ENCODE assay signal across 25 cellular contexts in genomic region chr1:230773396-230774033, GRCh38. TPM values are rescaled to one million over a fixed set of nuclear protein-coding genes. Genes with fewer than 3 reads are reported as not detected.
A peak's percentile ranks its signal among the peaks of the same experiment; 100 is the strongest.
DNase-seq lines count a peak whose midpoint lies in the region; ATAC-seq, FAIRE-seq and TF ChIP-seq lines count a peak whose summit lies in the region.
"Had no signal": no experiment of that assay in that cellular context is flagged by ENCODE, and none has a peak within 500 bp of the region (broad histone marks: within the 10 kb centered on the region; RNA-seq: fewer than 3 reads in every experiment).

No MANE protein-coding gene starts in this region.

- H3K36me3 Mint-ChIP-seq in chondrocyte (ENCODE audit: low read depth) = no peaks in the 10 kb centered on the region
- H3K36me3 Mint-ChIP-seq: activated naive CD8-positive, alpha-beta T cell; CD14-positive monocyte; immature natural killer cell had no signal

- TF ChIP-seq EP300 in HepG2 (IDR thresholded peaks at IDR 0.05; ENCODE audit: low read depth in 2 of 2, low read length in 2 of 2) (no peak), HepG2 (CRISPR knock-in tag; IDR thresholded peaks at IDR 0.05; ENCODE audit: borderline replicate concordance) (no peak)

- CTCF ChIA-PET in HepG2 (lab: Yijun Ruan, JAX; ENCODE audit: low intra/inter-chr PET ratio, low total read pairs) = interaction anchor here (0.7 to 2.9 kb wide), 4 partner anchors 58 to 206 kb away, joined by 3 to 24 read pairs (median 5); partner anchors contain the start of gene COG2

- POLR2A ChIA-PET in HepG2 (lab: Yijun Ruan, JAX) = interaction anchor here (0.6 to 2.7 kb wide), 6 partner anchors 31 to 134 kb away, joined by 3 to 33 read pairs (median 10); partner anchors contain the start of gene AGT

- WGBS in HepG2 (ENCODE audit: low lambda C conversion rate) = 31% methylated on average over 3 of the region's 11 CpGs

- H3K4me1 Mint-ChIP-seq in chondrocyte (ENCODE audit: low read depth) = peaks cover 12% of the 10 kb centered on the region
- H3K4me1 Mint-ChIP-seq: activated B cell treated with CpG ODN at 0.5 μM for 24 hours, CD14-positive monocyte, immature natural killer cell had no signal

- no peaks in the 10 kb centered on the region for H4K20me1 ChIP-seq in HepG2 (ENCODE audit: insufficient read depth, low read length)

- H3K4me1 ChIP-seq in left ventricle myocardium inferior = peaks cover 29% of the 10 kb centered on the region
- peaks cover 29% of the 10 kb centered on the region for H3K4me1 ChIP-seq in HepG2 (ENCODE audit: insufficient read depth, low read length)

- H3K27me3 ChIP-seq in left ventricle myocardium inferior (ENCODE audit: low read depth) = no peaks in the 10 kb centered on the region
- H3K27me3 ChIP-seq in HepG2 (ENCODE audit: control insufficient read depth in 1 of 2, insufficient read depth in 2 of 2, low read length in 2 of 2) = peaks cover 1 to 11% of the 10 kb centered on the region in 2 experiments; a peak in 3 of 5 replicates
- H3K27me3 ChIP-seq: heart left ventricle, thyroid gland had no signal

- H3K79me2 ChIP-seq in HepG2 (ENCODE audit: insufficient read depth, low read length) = no peaks in the 10 kb centered on the region

- peak overlapping the region; percentile 67 for H3K4me2 ChIP-seq in HepG2 (ENCODE audit: low read depth, low read length)

- no peak overlapping the region for H3K27ac Mint-ChIP-seq in chondrocyte (ENCODE audit: unreplicated experiment)
- H3K27ac Mint-ChIP-seq: activated B cell treated with CpG ODN at 0.5 μM for 24 hours; activated CD8-positive, alpha-beta T cell treated with anti-CD3 and anti-CD28 coated beads for 36 hours; activated naive CD8-positive, alpha-beta T cell; CD14-positive monocyte; dendritic cell treated with granulocyte-macrophage colony-stimulating factor and Interleukin-4, amounts not matched to agents 40 ng/mL and 50 ng/mL, for 4 days; immature natural killer cell; T-helper 1 cell treated with Interleukin-12 subunit alpha and Interleukin-12 subunit beta and Interleukin-4 antibody, amounts not matched to agents 30 μg/mL and 1 μg/mL, for 36 hours had no signal

- H3K4me3 ChIP-seq in left ventricle myocardium inferior (no peak overlapping the region), HepG2 (replicated peaks in 1 of 3; ENCODE audit: insufficient read depth in 1 of 3, low read depth in 2 of 3, low read length in 3 of 3) (no peak overlapping the region)
- H3K4me3 ChIP-seq: lung, thyroid gland had no signal

- no peak overlapping the region for H3K27ac ChIP-seq in left ventricle myocardium inferior (replicated peaks)
- H3K27ac ChIP-seq in HepG2 (ENCODE audit: extremely low read length, insufficient read depth, low read length) = no peak overlapping the region
- H3K27ac ChIP-seq in substantia nigra (ENCODE audit: low read depth, low read length, poor library complexity, severe bottlenecking) = peak overlapping the region; percentile 68
- H3K27ac ChIP-seq: thyroid gland had no signal

- no peak overlapping the region for H2AFZ ChIP-seq in HepG2 (ENCODE audit: low read length)

- ATAC-seq in Right ventricle myocardium inferior (peak; percentile 20), HepG2 (no peak), GM21619 (IDR thresholded peaks at IDR 0.05; ENCODE audit: unreplicated experiment) (no peak)
- ATAC-seq: activated CD8-positive, alpha-beta T cell treated with anti-CD3 and anti-CD28 coated beads for 36 hours; activated T-cell treated with anti-CD3 and anti-CD28 coated beads, Interleukin-2, amount 50 U/mL, for 4 hours had no signal

- FAIRE-seq in HepG2 (lab: Jason Lieb, UNC) = no peak
- no peak for FAIRE-seq in frontal cortex (lab: Jason Lieb, UNC)
- FAIRE-seq: A204.1, GM12892 had no signal

- H3K36me3 ChIP-seq in left ventricle myocardium inferior = no peaks in the 10 kb centered on the region
- no peaks in the 10 kb centered on the region for H3K36me3 ChIP-seq in HepG2 (replicated peaks in 1 of 2; ENCODE audit: control insufficient read depth in 1 of 2, insufficient read depth in 2 of 2, low read length in 2 of 2)
- H3K36me3 ChIP-seq: heart left ventricle, thyroid gland had no signal

- TF ChIP-seq POLR2A in HepG2 (IDR thresholded peaks at IDR 0.05; ENCODE audit: insufficient read depth in 1 of 2, low read depth in 2 of 2, low read length in 2 of 2) = no peak

- in situ Hi-C loops in HepG2 (cut with HindIII; ENCODE audit: extremely low pct_ligation_motif_present, low pct_unique_long_range_greater_than_20kb) = loop anchor here (5.0 kb wide), 1 partner anchor 136 kb away; no protein-coding TSS in a partner anchor

- DNase-seq in Right ventricle myocardium inferior (ENCODE audit: missing footprints) (no peak), left ventricle myocardium inferior (no peak), chondrocyte (ENCODE audit: low spot score) (no peak), HepG2 (ENCODE audit: low spot score) (no peak), substantia nigra (lab: John Stamatoyannopoulos, UW) (peak in 2 of 49 donors; percentile 42 to 54), frontal cortex (ENCODE audit: low spot score in 2 of 2) (no peak), NCI-H2196 (lab: John Stamatoyannopoulos, UW; ENCODE audit: unreplicated experiment) (no peak)
- DNase-seq: activated B cell treated with CpG ODN at 0.5 μM for 24 hours; activated CD8-positive, alpha-beta T cell treated with anti-CD3 and anti-CD28 coated beads for 36 hours; activated T-cell treated with anti-CD3 and anti-CD28 coated beads, Interleukin-2, amount 50 U/mL, for 4 hours; immature natural killer cell; NCI-H1436 treated with DMSO at 0.1 percent for 48 hours had no signal

- H3K4me3 Mint-ChIP-seq in chondrocyte (ENCODE audit: unreplicated experiment) = no peak overlapping the region
- H3K4me3 Mint-ChIP-seq: activated B cell treated with CpG ODN at 0.5 μM for 24 hours; activated CD8-positive, alpha-beta T cell treated with anti-CD3 and anti-CD28 coated beads for 36 hours; activated naive CD8-positive, alpha-beta T cell; activated T-cell treated with anti-CD3 and anti-CD28 coated beads, Interleukin-2, amount 50 U/mL, for 4 hours; CD14-positive monocyte; dendritic cell treated with granulocyte-macrophage colony-stimulating factor and Interleukin-4, amounts not matched to agents 40 ng/mL and 50 ng/mL, for 4 days; immature natural killer cell; T-helper 1 cell treated with Interleukin-12 subunit alpha and Interleukin-12 subunit beta and Interleukin-4 antibody, amounts not matched to agents 30 μg/mL and 1 μg/mL, for 36 hours had no signal

- TF ChIP-seq RAD21 in HepG2 (CRISPR knock-in tag; IDR thresholded peaks at IDR 0.05) = no peak

- TF ChIP-seq CTCF in left ventricle myocardium inferior (IDR thresholded peaks at IDR 0.05; ENCODE audit: borderline replicate concordance) (no peak), chondrocyte (IDR thresholded peaks at IDR 0.05) (peak; percentile 36), HepG2 (CRISPR knock-in tag; IDR thresholded peaks at IDR 0.05) (no peak)

- intact Hi-C loops in Right ventricle myocardium inferior (cut with DNase I) (loop anchor here (1.0 to 5.0 kb wide), 4 partner anchors 61 to 141 kb away; partner anchors contain the start of genes AGT and COG2), left ventricle myocardium inferior (cut with micrococcal nuclease) (loop anchor here (10.0 kb wide), 2 partner anchors 79 to 139 kb away; no protein-coding TSS in a partner anchor), HepG2 (cut with micrococcal nuclease; ENCODE audit: unreplicated experiment) (loop anchor here (1.0 to 2.0 kb wide), 4 partner anchors 59 to 141 kb away; partner anchors contain the start of genes AGT and COG2)

- no peak overlapping the region for H3K9ac ChIP-seq in HepG2 (ENCODE audit: insufficient read depth, low read depth, low read length)

- peaks cover 4% of the 10 kb centered on the region for H3K9me3 Mint-ChIP-seq in chondrocyte (ENCODE audit: low read depth)
- H3K9me3 Mint-ChIP-seq: activated B cell treated with CpG ODN at 0.5 μM for 24 hours; activated CD8-positive, alpha-beta T cell treated with anti-CD3 and anti-CD28 coated beads for 36 hours; dendritic cell treated with granulocyte-macrophage colony-stimulating factor and Interleukin-4, amounts not matched to agents 40 ng/mL and 50 ng/mL, for 4 days; immature natural killer cell; T-helper 1 cell treated with Interleukin-12 subunit alpha and Interleukin-12 subunit beta and Interleukin-4 antibody, amounts not matched to agents 30 μg/mL and 1 μg/mL, for 36 hours had no signal

- BruUV-seq in HepG2 (replicated peaks; lab: Mats Ljungman, UMichigan) = no TSS peak

- H3K27me3 Mint-ChIP-seq in chondrocyte (ENCODE audit: low read depth) = no peaks in the 10 kb centered on the region
- H3K27me3 Mint-ChIP-seq: activated CD8-positive, alpha-beta T cell treated with anti-CD3 and anti-CD28 coated beads for 36 hours had no signal

- H3K9me3 ChIP-seq in left ventricle myocardium inferior (replicated peaks) (peaks cover 8% of the 10 kb centered on the region), HepG2 (ENCODE audit: low read length) (no peaks in the 10 kb centered on the region)
- H3K9me3 ChIP-seq: thyroid gland had no signal

RNA-seq across cellular contexts. Expression of gene CAPN9, which starts 26.3 kb away (rescaled TPM):
- 0.27 TPM for total RNA-seq in Right ventricle myocardium inferior
- 0.14 TPM for total RNA-seq in left ventricle myocardium inferior
- total RNA-seq in chondrocyte = not detected in 3 replicates
- total RNA-seq in HepG2 (2016; rRNA removed; fragmentation: Illumina TruSeq; extraction: Trizol) = 0.17 and 0.31 TPM in 2 replicates
- not detected in 2 replicates for total RNA-seq in HepG2 (2016; cell fraction: cytosol; rRNA removed; fragmentation: Illumina TruSeq; extraction: Trizol; ENCODE audit: low read depth)
- 0.09 and 0.16 TPM in 2 replicates for total RNA-seq in HepG2 (2016; cell fraction: insoluble cytoplasmic fraction; rRNA removed; fragmentation: Illumina TruSeq; extraction: Trizol)
- total RNA-seq in HepG2 (2016; cell fraction: membrane; rRNA removed; fragmentation: Illumina TruSeq; extraction: Trizol) = not detected in 2 replicates
- not detected in 2 replicates for total RNA-seq in HepG2 (2016; cell fraction: nucleus; rRNA removed; fragmentation: Illumina TruSeq; extraction: Trizol)
- 0.04 and 0.10 TPM in 2 replicates for polyA plus RNA-seq in HepG2 (2011; rRNA removed)
- polyA plus RNA-seq in HepG2 (2011; cell fraction: cytosol; rRNA removed) = 0.06 and 0.11 TPM in 2 replicates
- polyA plus RNA-seq in HepG2 (2011; cell fraction: nucleus; rRNA removed) = 0.19 TPM in 1 of 2 replicates, not detected in the other
- polyA plus RNA-seq in HepG2 (2012) = 0.09 TPM in 1 of 2 replicates, not detected in the other
- polyA plus RNA-seq in HepG2 (2016; cell fraction: cytosol; fragmentation: Illumina TruSeq; extraction: Trizol; ENCODE audit: low read depth) = 0.26 TPM in 1 of 2 replicates, not detected in the other
- polyA plus RNA-seq in HepG2 (2016; cell fraction: insoluble cytoplasmic fraction; fragmentation: Illumina TruSeq; extraction: Trizol; ENCODE audit: low read depth) = not detected in 2 replicates
- polyA plus RNA-seq in HepG2 (2016; cell fraction: membrane; fragmentation: Illumina TruSeq; extraction: Trizol; ENCODE audit: low read depth) = 0.06 TPM in 1 of 2 replicates, not detected in the other
- polyA plus RNA-seq in HepG2 (2016; cell fraction: nucleus; fragmentation: Illumina TruSeq; extraction: Trizol; ENCODE audit: insufficient read depth, low read depth) = 0.21 TPM in 1 of 2 replicates, not detected in the other
- polyA minus RNA-seq in HepG2 (2011; rRNA and poly(A)+ RNA removed; ENCODE audit: low replicate concordance) = 0.12 TPM in 1 of 2 replicates, not detected in the other
- not detected in 2 replicates for polyA minus RNA-seq in HepG2 (2011; cell fraction: cytosol; rRNA and poly(A)+ RNA removed)
- not detected in 2 replicates for polyA minus RNA-seq in HepG2 (2011; cell fraction: nucleus; rRNA and poly(A)+ RNA removed)
- total RNA-seq in frontal cortex = under 0.01 TPM
- total RNA-seq: activated B cell treated with CpG ODN at 0.5 μM for 24 hours; activated CD8-positive, alpha-beta T cell treated with anti-CD3 and anti-CD28 coated beads for 36 hours; activated T-cell treated with anti-CD3 and anti-CD28 coated beads, Interleukin-2, amount 50 U/mL, for 4 hours; HT1080; LHCN-M2; myocyte; thyroid gland had no signal
- polyA plus RNA-seq: CD14-positive monocyte, immature natural killer cell had no signal

RNA-seq across cellular contexts. Expression of gene AGT, which starts 59.6 kb away (rescaled TPM):
- total RNA-seq in Right ventricle myocardium inferior = 74.5 TPM
- total RNA-seq in left ventricle myocardium inferior = 54.6 TPM
- total RNA-seq in chondrocyte = 18.1 to 119 TPM (median 118 TPM) in 3 replicates
- total RNA-seq in HepG2 (2016; rRNA removed; fragmentation: Illumina TruSeq; extraction: Trizol) = 378 and 892 TPM in 2 replicates
- total RNA-seq in HepG2 (2016; cell fraction: cytosol; rRNA removed; fragmentation: Illumina TruSeq; extraction: Trizol; ENCODE audit: low read depth) = 75.9 and 76.7 TPM in 2 replicates
- 368 and 897 TPM in 2 replicates for total RNA-seq in HepG2 (2016; cell fraction: insoluble cytoplasmic fraction; rRNA removed; fragmentation: Illumina TruSeq; extraction: Trizol)
- total RNA-seq in HepG2 (2016; cell fraction: membrane; rRNA removed; fragmentation: Illumina TruSeq; extraction: Trizol) = 150 and 163 TPM in 2 replicates
- 728 and 881 TPM in 2 replicates for total RNA-seq in HepG2 (2016; cell fraction: nucleus; rRNA removed; fragmentation: Illumina TruSeq; extraction: Trizol)
- polyA plus RNA-seq in HepG2 (2011; rRNA removed) = 2,071 and 2,729 TPM in 2 replicates
- polyA plus RNA-seq in HepG2 (2011; cell fraction: cytosol; rRNA removed) = 1,947 and 1,991 TPM in 2 replicates
- polyA plus RNA-seq in HepG2 (2011; cell fraction: nucleus; rRNA removed) = 1,234 and 1,580 TPM in 2 replicates
- 1,477 and 1,796 TPM in 2 replicates for polyA plus RNA-seq in HepG2 (2012)
- polyA plus RNA-seq in HepG2 (2016; cell fraction: cytosol; fragmentation: Illumina TruSeq; extraction: Trizol; ENCODE audit: low read depth) = 105 and 108 TPM in 2 replicates
- polyA plus RNA-seq in HepG2 (2016; cell fraction: insoluble cytoplasmic fraction; fragmentation: Illumina TruSeq; extraction: Trizol; ENCODE audit: low read depth) = 413 and 471 TPM in 2 replicates
- 154 and 159 TPM in 2 replicates for polyA plus RNA-seq in HepG2 (2016; cell fraction: membrane; fragmentation: Illumina TruSeq; extraction: Trizol; ENCODE audit: low read depth)
- 1,282 and 1,316 TPM in 2 replicates for polyA plus RNA-seq in HepG2 (2016; cell fraction: nucleus; fragmentation: Illumina TruSeq; extraction: Trizol; ENCODE audit: insufficient read depth, low read depth)
- 0.94 and 2,464 TPM in 2 replicates for polyA minus RNA-seq in HepG2 (2011; rRNA and poly(A)+ RNA removed; ENCODE audit: low replicate concordance)
- 761 and 986 TPM in 2 replicates for polyA minus RNA-seq in HepG2 (2011; cell fraction: cytosol; rRNA and poly(A)+ RNA removed)
- 279 and 432 TPM in 2 replicates for polyA minus RNA-seq in HepG2 (2011; cell fraction: nucleus; rRNA and poly(A)+ RNA removed)
- 4.1 TPM for total RNA-seq in frontal cortex
- total RNA-seq: activated B cell treated with CpG ODN at 0.5 μM for 24 hours; activated CD8-positive, alpha-beta T cell treated with anti-CD3 and anti-CD28 coated beads for 36 hours had no signal
- polyA plus RNA-seq: CD14-positive monocyte, immature natural killer cell had no signal
